18 cellular contexts compared by ENCODE assay signal in genomic region chr10:21757601-21757901, GRCh38.
A peak's percentile ranks its signal among the peaks of the same experiment; 100 is the strongest.
DNase-seq lines count a peak whose midpoint lies in the region; ATAC-seq and TF ChIP-seq lines count a peak whose summit lies in the region.
"Had no signal": no experiment of that assay in that cellular context is flagged by ENCODE, and none has a peak within 500 bp of the region (broad histone marks: within the 10 kb centered on the region; RNA-seq: fewer than 3 reads in every experiment).

No MANE protein-coding gene starts in this region.

- WGBS in smooth muscle cell (ENCODE audit: low lambda C conversion rate) = 25% methylated on average over 7 of the region's 7 CpGs
- no CpG with 5 or more reads among the region's 7 CpGs for WGBS in gastroesophageal sphincter (ENCODE audit: low coverage in 1 of 2), 2 donors
- 67% methylated on average over 6 of the region's 7 CpGs for WGBS in suprapubic skin

- peaks cover 17% of the 10 kb centered on the region for H3F3A ChIP-seq in smooth muscle cell (ENCODE audit: low read depth)

- H3K4me3 ChIP-seq in SK-N-MC (peak overlapping the region; percentile 38; the same call in 1 of the 2 replicates), fibroblast of pulmonary artery (replicated peaks; ENCODE audit: low read depth, low read length) (no peak overlapping the region), smooth muscle cell (no peak overlapping the region), gastroesophageal sphincter (no peak overlapping the region), suprapubic skin (no peak overlapping the region)
- H3K4me3 ChIP-seq: HAP-1, spleen, upper lobe of right lung had no signal

- no peak overlapping the region for H2AFZ ChIP-seq in smooth muscle cell (ENCODE audit: low read depth)

- no peak for TF ChIP-seq POLR2A in gastroesophageal sphincter (IDR thresholded peaks at IDR 0.05)
- TF ChIP-seq POLR2A in suprapubic skin (IDR thresholded peaks at IDR 0.05) = no peak

- H4K20me1 ChIP-seq in smooth muscle cell (ENCODE audit: low read depth) = no peaks in the 10 kb centered on the region

- no peaks in the 10 kb centered on the region for H3K36me3 ChIP-seq in SK-N-MC (ENCODE audit: insufficient read depth, low read length)
- H3K36me3 ChIP-seq in smooth muscle cell (ENCODE audit: low read depth) = no peaks in the 10 kb centered on the region
- H3K36me3 ChIP-seq in gastroesophageal sphincter = peaks cover 0 to 57% of the 10 kb centered on the region in 2 donors
- H3K36me3 ChIP-seq in suprapubic skin = peaks cover 19% of the 10 kb centered on the region
- H3K36me3 ChIP-seq: HAP-1 had no signal

- TF ChIP-seq EP300 in gastroesophageal sphincter (IDR thresholded peaks at IDR 0.05) (no peak), suprapubic skin (IDR thresholded peaks at IDR 0.05) (no peak)

- H3K27me3 ChIP-seq in smooth muscle cell (ENCODE audit: low read depth) = no peaks in the 10 kb centered on the region
- H3K27me3 ChIP-seq in gastroesophageal sphincter = no peaks in the 10 kb centered on the region
- no peaks in the 10 kb centered on the region for H3K27me3 ChIP-seq in suprapubic skin
- H3K27me3 ChIP-seq: spleen, upper lobe of right lung had no signal

- H3K9ac ChIP-seq in SK-N-MC (ENCODE audit: insufficient read length) (no peak overlapping the region), smooth muscle cell (ENCODE audit: low read depth) (no peak overlapping the region)

- no peak for ATAC-seq in gastroesophageal sphincter
- ATAC-seq: activated CD8-positive, alpha-beta memory T cell treated with anti-CD3 and anti-CD28 coated beads, Interleukin-2, amount 10 ng/mL, durations not matched to agents 7 days and 5 days; effector memory CD8-positive, alpha-beta T cell; upper lobe of right lung had no signal

- H3K4me2 ChIP-seq in smooth muscle cell = peak overlapping the region; percentile 64

- H3K27ac ChIP-seq in SK-N-MC (no peak overlapping the region), smooth muscle cell (ENCODE audit: low read depth) (peak overlapping the region; percentile 42), gastroesophageal sphincter (no peak overlapping the region), suprapubic skin (no peak overlapping the region)
- H3K27ac ChIP-seq: spleen, upper lobe of right lung had no signal

- H3K9me3 ChIP-seq in SK-N-MC (ENCODE audit: low read depth, low read length) (no peaks in the 10 kb centered on the region), smooth muscle cell (replicated peaks; ENCODE audit: low read depth) (no peaks in the 10 kb centered on the region), gastroesophageal sphincter (no peaks in the 10 kb centered on the region), suprapubic skin (no peaks in the 10 kb centered on the region)
- H3K9me3 ChIP-seq: HAP-1, spleen, upper lobe of right lung had no signal

- DNase-seq in SK-N-MC (ENCODE audit: low read depth, low spot score) = no peak
- peak; percentile 8 for DNase-seq in fibroblast of pulmonary artery (ENCODE audit: low read depth)
- peak; percentile 27 for DNase-seq in left kidney (ENCODE audit: low read depth, low spot score)
- no peak for DNase-seq in smooth muscle cell (lab: John Stamatoyannopoulos, UW; ENCODE audit: unreplicated experiment)
- DNase-seq in NCI-H187 (lab: John Stamatoyannopoulos, UW) = no peak
- DNase-seq in suprapubic skin (ENCODE audit: low spot score in 2 of 2) = no peak
- DNase-seq: activated CD4-positive, alpha-beta T cell treated with anti-CD3 and anti-CD28 coated beads for 4 hours; activated CD8-positive, alpha-beta memory T cell treated with anti-CD3 and anti-CD28 coated beads, Interleukin-2, amount 10 ng/mL, durations not matched to agents 7 days and 5 days; DND-41; effector memory CD8-positive, alpha-beta T cell; midbrain; NCI-H1436; NCI-H526 treated with DMSO at 0.1 percent for 48 hours; spleen; stimulated activated CD4-positive, alpha-beta T cell treated with anti-CD3 and anti-CD28 coated beads, Interleukin-4, amount 100 ng/mL, for 24 hours; upper lobe of right lung had no signal

- H3K4me1 ChIP-seq in smooth muscle cell (ENCODE audit: low read depth) (peaks cover 25% of the 10 kb centered on the region), gastroesophageal sphincter (no peaks in the 10 kb centered on the region), suprapubic skin (no peaks in the 10 kb centered on the region)
- H3K4me1 ChIP-seq: HAP-1, upper lobe of right lung had no signal

- TF ChIP-seq CTCF in fibroblast of pulmonary artery (IDR thresholded peaks at IDR 0.05; ENCODE audit: low read length, missing control alignments) (no peak), smooth muscle cell (IDR thresholded peaks at IDR 0.05; ENCODE audit: borderline replicate concordance, insufficient read depth, poor library complexity, severe bottlenecking) (no peak), gastroesophageal sphincter (IDR thresholded peaks at IDR 0.05) (no peak), suprapubic skin (IDR thresholded peaks at IDR 0.05) (no peak)

- H3K79me2 ChIP-seq in smooth muscle cell (ENCODE audit: low read depth) = no peaks in the 10 kb centered on the region

Comparison
In these comparisons a context has a peak if more than half of its experiments do, and no peak if none do; other contexts are left out.
1. DNase-seq: peak in fibroblast of pulmonary artery (single experiment) and left kidney (single experiment); none in SK-N-MC (single experiment), smooth muscle cell (single experiment), NCI-H187 (0 of 2) and suprapubic skin (0 of 2).